Comparison of ENCODE assay signal across 8 cellular contexts in genomic region chr11:67289651-67290479, GRCh38. TPM values are rescaled to one million over a fixed set of nuclear protein-coding genes. Genes with fewer than 3 reads are reported as not detected.
DNase-seq lines count a peak whose midpoint lies in the region; ATAC-seq, FAIRE-seq and TF ChIP-seq lines count a peak whose summit lies in the region.

No MANE protein-coding gene starts in this region.

- TF ChIP-seq POLR2A in breast epithelium (IDR thresholded peaks at IDR 0.05) (no peak), HepG2 (IDR thresholded peaks at IDR 0.05; ENCODE audit: insufficient read depth in 1 of 2, low read depth in 2 of 2, low read length in 2 of 2) (no peak)

- POLR2A ChIA-PET in HepG2 (lab: Yijun Ruan, JAX), result interaction anchor here (1.7 to 7.7 kb wide), 5 partner anchors 14 to 102 kb away, joined by 4 to 66 read pairs (median 16); partner anchors contain the start of genes RAD9A and SSH3

- no peak for DNase-seq in breast epithelium (ENCODE audit: low spot score in 2 of 2)
- no peak for DNase-seq in HepG2 (ENCODE audit: low spot score)
- no peak for DNase-seq in tibial artery
- no peak for DNase-seq in NCI-H2029 treated with DMSO at 0.1 percent for 48 hours (lab: John Stamatoyannopoulos, UW)

- FAIRE-seq in HepG2 (lab: Jason Lieb, UNC), result no peak

- H3K27ac ChIP-seq in BLaER1 (peak overlapping the region; percentile 100), HUES64 (ENCODE audit: low read depth, low read length) (no peak overlapping the region), breast epithelium (peak overlapping the region; percentile 62 to 99), HepG2 (ENCODE audit: extremely low read length, insufficient read depth, low read length) (peak overlapping the region; percentile 51), tibial artery (peak overlapping the region; percentile 93 to 94)

- H3K27me3 ChIP-seq in BLaER1 (no peaks in the 10 kb centered on the region), HUES64 (ENCODE audit: insufficient read depth, low read length) (no peaks in the 10 kb centered on the region), breast epithelium (no peaks in the 10 kb centered on the region), HepG2 (ENCODE audit: control insufficient read depth in 1 of 2, insufficient read depth in 2 of 2, low read length in 2 of 2) (no peaks in the 10 kb centered on the region), tibial artery (no peaks in the 10 kb centered on the region)

- peak overlapping the region; percentile 81 for H3K4me3 ChIP-seq in BLaER1
- H3K4me3 ChIP-seq in HUES64 (ENCODE audit: low read length), result peak overlapping the region; percentile 78
- peak overlapping the region; percentile 71 to 82 (median 74) for H3K4me3 ChIP-seq in breast epithelium
- H3K4me3 ChIP-seq in HepG2 (replicated peaks in 1 of 3; ENCODE audit: insufficient read depth in 1 of 3, low read depth in 2 of 3, low read length in 3 of 3), result peak overlapping the region; percentile 69 to 80 (median 72)
- H3K4me3 ChIP-seq in tibial artery, result peak overlapping the region; percentile 69 to 73

- H3K36me3 ChIP-seq in BLaER1 (peaks cover 73% of the 10 kb centered on the region), HUES64 (ENCODE audit: insufficient read depth, low read length) (peaks cover 45% of the 10 kb centered on the region), breast epithelium (no peaks in the 10 kb centered on the region), HepG2 (replicated peaks in 1 of 2; ENCODE audit: control insufficient read depth in 1 of 2, insufficient read depth in 2 of 2, low read length in 2 of 2) (peaks cover 7 to 34% of the 10 kb centered on the region in 2 experiments; a peak in 4 of 5 replicates), tibial artery (peaks cover 21 to 50% (median 43%) of the 10 kb centered on the region in 3 donors)

- intact Hi-C loops in breast epithelium (cut with DNase I; ENCODE audit: low total_unique reads), result no loop called here
- intact Hi-C loops in HepG2 (cut with micrococcal nuclease; ENCODE audit: unreplicated experiment), result loop anchor here (1.0 kb wide), 1 partner anchor 23 kb away; no protein-coding TSS in a partner anchor
- intact Hi-C loops in tibial artery (cut with DNase I; ENCODE audit: low total_unique reads), result loop anchor here (1.0 kb wide), 1 partner anchor 27 kb away; no protein-coding TSS in a partner anchor

- no peak for TF ChIP-seq EP300 in HepG2 (IDR thresholded peaks at IDR 0.05; ENCODE audit: low read depth in 2 of 2, low read length in 2 of 2)
- no peak for TF ChIP-seq EP300 in HepG2 (CRISPR knock-in tag; IDR thresholded peaks at IDR 0.05; ENCODE audit: borderline replicate concordance)

- in situ Hi-C loops in HepG2 (cut with HindIII; ENCODE audit: extremely low pct_ligation_motif_present, low pct_unique_long_range_greater_than_20kb), result no loop called here

- CTCF ChIA-PET in HepG2 (lab: Yijun Ruan, JAX; ENCODE audit: low intra/inter-chr PET ratio, low total read pairs), result interaction anchor here (1.3 to 1.6 kb wide), 2 partner anchors 13 to 24 kb away, joined by 3 to 5 read pairs; partner anchors contain the start of genes GRK2 and SSH3

- H4K20me1 ChIP-seq in BLaER1, result peaks cover 27% of the 10 kb centered on the region; the same call in 1 of the 2 replicates
- no peaks in the 10 kb centered on the region for H4K20me1 ChIP-seq in HepG2 (ENCODE audit: insufficient read depth, low read length)

- TF ChIP-seq CTCF in breast epithelium (IDR thresholded peaks at IDR 0.05) (no peak), HepG2 (CRISPR knock-in tag; IDR thresholded peaks at IDR 0.05) (no peak), tibial artery (IDR thresholded peaks at IDR 0.05) (no peak)

- BruUV-seq in HepG2 (replicated peaks; lab: Mats Ljungman, UMichigan), result no TSS peak

- TF ChIP-seq RAD21 in HepG2 (CRISPR knock-in tag; IDR thresholded peaks at IDR 0.05), result no peak

- H3K9ac ChIP-seq in BLaER1 (peak overlapping the region; percentile 100), HUES64 (ENCODE audit: low read depth, low read length) (peak overlapping the region; percentile 65), HepG2 (ENCODE audit: insufficient read depth, low read depth, low read length) (peak overlapping the region; percentile 81)

- no peak overlapping the region for H2AFZ ChIP-seq in HepG2 (ENCODE audit: low read length)

- H3K4me2 ChIP-seq in BLaER1 (peak overlapping the region; percentile 95), HepG2 (ENCODE audit: low read depth, low read length) (peak overlapping the region; percentile 88)

- 41% methylated on average over 36 of the region's 36 CpGs for WGBS in HUES64
- 35% methylated on average over 15 of the region's 36 CpGs for WGBS in HepG2 (ENCODE audit: low lambda C conversion rate)

- H3K79me2 ChIP-seq in HepG2 (ENCODE audit: insufficient read depth, low read length), result peaks cover 13% of the 10 kb centered on the region

- ATAC-seq in HepG2, result peak; percentile 7
- ATAC-seq in HG03135 (IDR thresholded peaks at IDR 0.05; ENCODE audit: unreplicated experiment), result no peak
- ATAC-seq in GM21529 (IDR thresholded peaks at IDR 0.05; ENCODE audit: unreplicated experiment), result no peak

- H3K9me3 ChIP-seq in BLaER1, result peaks cover 5% of the 10 kb centered on the region; the same call in 1 of the 2 replicates
- H3K9me3 ChIP-seq in HUES64 (ENCODE audit: insufficient read depth, low read depth, low read length), result no peaks in the 10 kb centered on the region
- H3K9me3 ChIP-seq in breast epithelium, result no peaks in the 10 kb centered on the region
- no peaks in the 10 kb centered on the region for H3K9me3 ChIP-seq in HepG2 (ENCODE audit: low read length)
- no peaks in the 10 kb centered on the region for H3K9me3 ChIP-seq in tibial artery

- H3K4me1 ChIP-seq in BLaER1 (peaks cover 73% of the 10 kb centered on the region), HUES64 (ENCODE audit: insufficient read depth, low read length) (peaks cover 8% of the 10 kb centered on the region), breast epithelium (peaks cover 8 to 21% of the 10 kb centered on the region in 2 donors), HepG2 (ENCODE audit: insufficient read depth, low read length) (peaks cover 37% of the 10 kb centered on the region), tibial artery (peaks cover 7 to 39% (median 26%) of the 10 kb centered on the region in 4 donors)

RNA-seq across cellular contexts. Expression of gene ANKRD13D, which starts 0.8 kb away (rescaled TPM):
- polyA plus RNA-seq in HUES64 (2013, experiment 1 of 2), result 14.1 TPM
- 13.9 TPM for polyA plus RNA-seq in HUES64 (2013, experiment 2 of 2)
- total RNA-seq in breast epithelium (10 to 100 TPM; 23.7 to 51.8 (median 40.7) TPM), HepG2 (2016; rRNA removed; fragmentation: Illumina TruSeq; extraction: Trizol) (4.8 and 18.6 TPM in 2 replicates)
- 27.6 and 29.6 TPM in 2 replicates for total RNA-seq in HepG2 (2016; cell fraction: cytosol; rRNA removed; fragmentation: Illumina TruSeq; extraction: Trizol; ENCODE audit: low read depth)
- total RNA-seq in HepG2 (2016; cell fraction: insoluble cytoplasmic fraction; rRNA removed; fragmentation: Illumina TruSeq; extraction: Trizol), result 5.9 and 17.7 TPM in 2 replicates
- total RNA-seq in HepG2 (2016; cell fraction: membrane; rRNA removed; fragmentation: Illumina TruSeq; extraction: Trizol), result 13.2 and 14.7 TPM in 2 replicates
- total RNA-seq in HepG2 (2016; cell fraction: nucleus; rRNA removed; fragmentation: Illumina TruSeq; extraction: Trizol), result 26.2 and 27.8 TPM in 2 replicates
- polyA plus RNA-seq in HepG2 (2011; rRNA removed), result 27.3 and 35.5 TPM in 2 replicates
- 14.4 and 20.5 TPM in 2 replicates for polyA plus RNA-seq in HepG2 (2011; cell fraction: cytosol; rRNA removed)
- polyA plus RNA-seq in HepG2 (2011; cell fraction: nucleus; rRNA removed), result 139 and 163 TPM in 2 replicates
- polyA plus RNA-seq in HepG2 (2012), result 9.7 and 17.4 TPM in 2 replicates
- polyA plus RNA-seq in HepG2 (2016; cell fraction: cytosol; fragmentation: Illumina TruSeq; extraction: Trizol; ENCODE audit: low read depth), result 7.4 TPM in 2 replicates
- 5.1 and 7.5 TPM in 2 replicates for polyA plus RNA-seq in HepG2 (2016; cell fraction: insoluble cytoplasmic fraction; fragmentation: Illumina TruSeq; extraction: Trizol; ENCODE audit: low read depth)
- 10.9 and 11.1 TPM in 2 replicates for polyA plus RNA-seq in HepG2 (2016; cell fraction: membrane; fragmentation: Illumina TruSeq; extraction: Trizol; ENCODE audit: low read depth)
- polyA plus RNA-seq in HepG2 (2016; cell fraction: nucleus; fragmentation: Illumina TruSeq; extraction: Trizol; ENCODE audit: insufficient read depth, low read depth), result 77.4 and 86.1 TPM in 2 replicates
- 27.0 and 38.7 TPM in 2 replicates for polyA minus RNA-seq in HepG2 (2011; rRNA and poly(A)+ RNA removed; ENCODE audit: low replicate concordance)
- 4.4 and 7.0 TPM in 2 replicates for polyA minus RNA-seq in HepG2 (2011; cell fraction: cytosol; rRNA and poly(A)+ RNA removed)
- polyA minus RNA-seq in HepG2 (2011; cell fraction: nucleus; rRNA and poly(A)+ RNA removed), result 38.2 and 45.5 TPM in 2 replicates

RNA-seq across cellular contexts. Expression of gene SSH3, which starts 13.5 kb away (rescaled TPM):
- 13.7 TPM for polyA plus RNA-seq in HUES64 (2013, experiment 1 of 2)
- 14.1 TPM for polyA plus RNA-seq in HUES64 (2013, experiment 2 of 2)
- 10 to 100 TPM; 28.8 to 55.2 (median 34.4) TPM for total RNA-seq in breast epithelium
- 7.5 and 12.4 TPM in 2 replicates for total RNA-seq in HepG2 (2016; rRNA removed; fragmentation: Illumina TruSeq; extraction: Trizol)
- total RNA-seq in HepG2 (2016; cell fraction: cytosol; rRNA removed; fragmentation: Illumina TruSeq; extraction: Trizol; ENCODE audit: low read depth), result 2.6 and 4.3 TPM in 2 replicates
- total RNA-seq in HepG2 (2016; cell fraction: insoluble cytoplasmic fraction; rRNA removed; fragmentation: Illumina TruSeq; extraction: Trizol), result 5.5 and 11.6 TPM in 2 replicates
- 5.3 and 7.4 TPM in 2 replicates for total RNA-seq in HepG2 (2016; cell fraction: membrane; rRNA removed; fragmentation: Illumina TruSeq; extraction: Trizol)
- 13.3 and 15.7 TPM in 2 replicates for total RNA-seq in HepG2 (2016; cell fraction: nucleus; rRNA removed; fragmentation: Illumina TruSeq; extraction: Trizol)
- 18.6 and 18.8 TPM in 2 replicates for polyA plus RNA-seq in HepG2 (2011; rRNA removed)
- 5.6 and 8.3 TPM in 2 replicates for polyA plus RNA-seq in HepG2 (2011; cell fraction: cytosol; rRNA removed)
- polyA plus RNA-seq in HepG2 (2011; cell fraction: nucleus; rRNA removed), result 74.8 and 103 TPM in 2 replicates
- polyA plus RNA-seq in HepG2 (2012), result 15.3 and 17.6 TPM in 2 replicates
- polyA plus RNA-seq in HepG2 (2016; cell fraction: cytosol; fragmentation: Illumina TruSeq; extraction: Trizol; ENCODE audit: low read depth), result 4.4 and 5.1 TPM in 2 replicates
- 8.5 and 13.0 TPM in 2 replicates for polyA plus RNA-seq in HepG2 (2016; cell fraction: insoluble cytoplasmic fraction; fragmentation: Illumina TruSeq; extraction: Trizol; ENCODE audit: low read depth)
- polyA plus RNA-seq in HepG2 (2016; cell fraction: membrane; fragmentation: Illumina TruSeq; extraction: Trizol; ENCODE audit: low read depth), result 7.7 and 10.7 TPM in 2 replicates
- 31.0 and 36.7 TPM in 2 replicates for polyA plus RNA-seq in HepG2 (2016; cell fraction: nucleus; fragmentation: Illumina TruSeq; extraction: Trizol; ENCODE audit: insufficient read depth, low read depth)
- 9.3 and 33.1 TPM in 2 replicates for polyA minus RNA-seq in HepG2 (2011; rRNA and poly(A)+ RNA removed; ENCODE audit: low replicate concordance)
- polyA minus RNA-seq in HepG2 (2011; cell fraction: cytosol; rRNA and poly(A)+ RNA removed), result 5.9 and 7.6 TPM in 2 replicates
- 12.7 and 14.4 TPM in 2 replicates for polyA minus RNA-seq in HepG2 (2011; cell fraction: nucleus; rRNA and poly(A)+ RNA removed)

RNA-seq across cellular contexts. Expression of gene GRK2, which starts 23.6 kb away (rescaled TPM):
- 30.8 TPM for polyA plus RNA-seq in HUES64 (2013, experiment 1 of 2)
- polyA plus RNA-seq in HUES64 (2013, experiment 2 of 2), result 34.2 TPM
- total RNA-seq in breast epithelium, result 10 to 100 TPM; 41.1 to 52.8 (median 52.1) TPM
- total RNA-seq in HepG2 (2016; rRNA removed; fragmentation: Illumina TruSeq; extraction: Trizol), result 26.3 and 31.3 TPM in 2 replicates
- 26.5 and 26.8 TPM in 2 replicates for total RNA-seq in HepG2 (2016; cell fraction: cytosol; rRNA removed; fragmentation: Illumina TruSeq; extraction: Trizol; ENCODE audit: low read depth)
- total RNA-seq in HepG2 (2016; cell fraction: insoluble cytoplasmic fraction; rRNA removed; fragmentation: Illumina TruSeq; extraction: Trizol), result 21.7 and 32.4 TPM in 2 replicates
- total RNA-seq in HepG2 (2016; cell fraction: membrane; rRNA removed; fragmentation: Illumina TruSeq; extraction: Trizol), result 46.5 and 47.3 TPM in 2 replicates
- 25.3 and 29.3 TPM in 2 replicates for total RNA-seq in HepG2 (2016; cell fraction: nucleus; rRNA removed; fragmentation: Illumina TruSeq; extraction: Trizol)
- 42.4 and 66.8 TPM in 2 replicates for polyA plus RNA-seq in HepG2 (2011; rRNA removed)
- 34.8 and 51.8 TPM in 2 replicates for polyA plus RNA-seq in HepG2 (2011; cell fraction: cytosol; rRNA removed)
- 202 and 278 TPM in 2 replicates for polyA plus RNA-seq in HepG2 (2011; cell fraction: nucleus; rRNA removed)
- 39.1 and 39.9 TPM in 2 replicates for polyA plus RNA-seq in HepG2 (2012)
- 19.6 and 21.3 TPM in 2 replicates for polyA plus RNA-seq in HepG2 (2016; cell fraction: cytosol; fragmentation: Illumina TruSeq; extraction: Trizol; ENCODE audit: low read depth)
- polyA plus RNA-seq in HepG2 (2016; cell fraction: insoluble cytoplasmic fraction; fragmentation: Illumina TruSeq; extraction: Trizol; ENCODE audit: low read depth), result 24.6 and 30.4 TPM in 2 replicates
- 34.4 and 41.1 TPM in 2 replicates for polyA plus RNA-seq in HepG2 (2016; cell fraction: membrane; fragmentation: Illumina TruSeq; extraction: Trizol; ENCODE audit: low read depth)
- polyA plus RNA-seq in HepG2 (2016; cell fraction: nucleus; fragmentation: Illumina TruSeq; extraction: Trizol; ENCODE audit: insufficient read depth, low read depth), result 65.6 and 70.5 TPM in 2 replicates
- 142 and 187 TPM in 2 replicates for polyA minus RNA-seq in HepG2 (2011; rRNA and poly(A)+ RNA removed; ENCODE audit: low replicate concordance)
- polyA minus RNA-seq in HepG2 (2011; cell fraction: cytosol; rRNA and poly(A)+ RNA removed), result 39.4 and 40.8 TPM in 2 replicates
- polyA minus RNA-seq in HepG2 (2011; cell fraction: nucleus; rRNA and poly(A)+ RNA removed), result 41.1 and 50.2 TPM in 2 replicates
